Comparison of ENCODE assay signal across 10 cellular contexts in the genomic region with DNA sequence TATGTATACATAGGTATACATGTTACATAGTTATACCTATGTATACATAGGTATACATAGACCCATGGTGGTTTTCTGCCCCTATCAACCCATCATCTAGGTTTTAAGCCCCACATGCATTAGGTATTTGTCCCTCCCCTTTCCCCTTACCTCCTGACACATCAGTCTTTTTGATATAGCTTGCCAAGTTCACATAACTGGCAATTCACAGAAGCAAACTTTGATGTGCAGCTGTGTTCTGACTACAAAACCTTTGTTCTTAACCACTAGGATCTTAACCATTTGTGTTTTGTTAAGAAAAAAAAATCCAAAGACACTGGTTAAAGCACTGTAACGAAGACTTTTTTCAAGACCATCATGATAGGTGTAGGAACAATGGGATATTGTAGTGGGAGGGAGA. TPM values are rescaled to one million over a fixed set of nuclear protein-coding genes. Genes with fewer than 3 reads are reported as not detected.
"Had no signal": no experiment of that assay in that cellular context is flagged by ENCODE, and none has a peak within 500 bp of the region (broad histone marks: within the 10 kb centered on the region; RNA-seq: fewer than 3 reads in every experiment).

No MANE protein-coding gene starts in this region.

- H3K4me3 ChIP-seq: GM23248, HAP-1 had no signal

- H3K36me3 ChIP-seq: HAP-1 had no signal

- H3K27ac ChIP-seq: GM23248, HL-60 had no signal

- H3K4me1 ChIP-seq: HAP-1 had no signal

- ATAC-seq: HCT116 had no signal

- H2AFZ ChIP-seq: GM23248 had no signal

- H3K9ac ChIP-seq: GM23248 had no signal

- H3K9me3 ChIP-seq: HAP-1 had no signal

- DNase-seq: GM23248, GOT3, H7, HFFc6, IMR-90 had no signal

RNA-seq across cellular contexts. Expression of a gene that starts 42.9 kb away (rescaled TPM):
- total RNA-seq: GM23248, H4, H7, HFFc6, HT1080, IMR-90 had no signal
- polyA plus RNA-seq: GM23248, IMR-90 had no signal
